ENCODE assay signal across 24 cellular contexts in the genomic region with DNA sequence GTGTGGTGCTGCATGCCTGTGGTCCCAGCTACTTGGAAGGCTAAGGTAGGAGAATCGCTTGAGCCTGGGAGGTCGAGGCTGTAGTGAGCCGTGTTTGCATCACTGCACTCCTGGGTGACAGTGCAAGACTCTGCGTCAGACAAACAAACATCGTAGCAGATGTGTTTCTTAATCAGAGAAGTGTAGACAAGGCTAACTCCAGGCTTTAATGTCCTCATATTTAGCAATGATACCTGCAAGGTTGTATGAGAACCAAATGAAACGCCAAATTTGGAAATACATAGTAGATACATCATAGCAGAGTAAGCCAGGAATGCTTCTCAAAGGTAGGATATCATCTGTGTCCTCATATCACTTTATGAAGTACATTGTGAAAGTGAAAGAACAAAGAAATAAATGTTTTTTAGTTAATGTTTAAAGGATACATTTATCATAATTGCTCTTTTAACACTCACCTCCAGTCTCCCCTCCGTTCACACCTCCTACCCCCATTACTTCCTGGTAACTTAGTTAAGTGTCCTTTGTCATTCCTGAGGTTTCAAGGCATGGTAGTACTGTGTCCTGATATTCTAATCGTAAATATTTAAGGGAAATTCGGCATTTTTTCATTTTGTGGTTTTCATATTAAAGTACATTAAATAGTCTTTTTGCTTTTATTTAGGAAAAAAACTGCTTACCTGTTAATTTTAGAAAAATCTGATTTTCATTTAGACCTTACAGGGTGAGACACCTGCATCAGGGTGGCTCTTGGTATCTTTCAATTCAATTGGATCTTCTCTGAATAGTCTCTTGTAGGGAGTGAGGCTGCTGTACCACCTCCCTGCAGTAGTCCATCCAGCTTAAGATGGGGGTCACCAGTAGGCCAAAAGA.
"Had no signal": no experiment of that assay in that cellular context is flagged by ENCODE, and none has a peak within 500 bp of the region (broad histone marks: within the 10 kb centered on the region; RNA-seq: fewer than 3 reads in every experiment).

No MANE protein-coding gene starts in this region.

- H3K27me3 ChIP-seq: neutrophil, ovary, sigmoid colon, tibial artery, upper lobe of right lung had no signal

- H3K4me2 ChIP-seq: smooth muscle cell had no signal

- H3K9me3 ChIP-seq: neutrophil, ovary, sigmoid colon, tibial artery, upper lobe of right lung had no signal

- H3K27ac ChIP-seq: epithelial cell of prostate, neutrophil, ovary, sigmoid colon, tibial artery, upper lobe of right lung, VCaP had no signal

- DNase-seq: activated CD4-positive, alpha-beta T cell treated with anti-CD3 and anti-CD28 coated beads for 4 hours; activated CD4-positive, alpha-beta T cell treated with anti-CD3 and anti-CD28 coated beads, Interleukin-2, amount 50 U/mL, for 48 hours; activated CD8-positive, alpha-beta memory T cell treated with anti-CD3 and anti-CD28 coated beads for 24 hours; activated effector memory CD4-positive, alpha-beta T cell treated with anti-CD3 and anti-CD28 coated beads, Interleukin-2, amount 50 U/mL, for 16 hours; activated naive CD4-positive, alpha-beta T cell treated with anti-CD3 and anti-CD28 coated beads for 36 hours; activated naive CD8-positive, alpha-beta T cell treated with anti-CD3 and anti-CD28 coated beads for 36 hours; central memory CD4-positive, alpha-beta T cell; left ventricle myocardium superior; naive B cell; nephron progenitor cell; ovary; retina; sigmoid colon; stimulated activated CD4-positive, alpha-beta T cell treated with anti-CD3 and anti-CD28 coated beads, Interleukin-15, amount 100 ng/mL, for 24 hours; stimulated activated CD4-positive, alpha-beta T cell treated with anti-CD3 and anti-CD28 coated beads, Interleukin-2, amount 100 ng/mL, for 24 hours; substantia nigra; tibial artery; upper lobe of right lung had no signal

- H3K4me3 ChIP-seq: ovary, sigmoid colon, smooth muscle cell, tibial artery, upper lobe of right lung had no signal

- ATAC-seq: left ventricle myocardium superior, upper lobe of right lung had no signal

- FAIRE-seq: frontal cortex, TTC549 had no signal

- H3K36me3 ChIP-seq: neutrophil, ovary had no signal

- H3K4me1 ChIP-seq: tibial artery, upper lobe of right lung had no signal
